Comparison of ENCODE assay signal across 25 cellular contexts in the genomic region with DNA sequence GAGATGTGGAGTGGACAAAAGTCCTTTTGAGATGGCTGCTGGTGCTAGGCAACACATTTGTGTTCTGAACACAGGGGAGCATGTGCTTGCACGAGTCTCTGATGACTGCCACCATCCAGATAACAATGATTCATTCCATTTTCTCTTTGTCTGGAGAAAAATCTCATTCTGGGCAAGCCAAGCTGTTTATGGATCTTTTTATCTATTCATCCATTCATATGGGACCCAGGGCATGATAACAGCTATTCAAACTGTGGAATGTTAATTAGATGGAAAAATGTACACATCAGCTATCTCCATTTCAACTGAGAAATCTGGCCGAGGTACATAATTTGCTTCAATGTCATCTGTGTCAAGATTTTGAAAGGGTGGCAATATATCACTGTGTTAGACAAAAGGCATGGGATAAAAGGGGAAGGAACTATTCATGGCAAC.
DNase-seq lines count a peak whose midpoint lies in the region; FAIRE-seq and TF ChIP-seq lines count a peak whose summit lies in the region.
"Had no signal": no experiment of that assay in that cellular context is flagged by ENCODE, and none has a peak within 500 bp of the region (broad histone marks: within the 10 kb centered on the region; RNA-seq: fewer than 3 reads in every experiment).

No MANE protein-coding gene starts in this region.

- no peaks in the 10 kb centered on the region for H3K27me3 ChIP-seq in mammary epithelial cell (ENCODE audit: insufficient read depth, low read length)
- H3K27me3 ChIP-seq: body of pancreas, gastroesophageal sphincter, thyroid gland had no signal

- H3K9ac ChIP-seq in mammary epithelial cell (ENCODE audit: insufficient read depth, low read length), result no peak overlapping the region

- intact Hi-C loops in mammary epithelial cell (cut with micrococcal nuclease) (no loop called here), MCF 10A (cut with micrococcal nuclease) (no loop called here)

- H3K27me3 Mint-ChIP-seq in MCF 10A (ENCODE audit: insufficient read depth, unreplicated experiment), result no peaks in the 10 kb centered on the region
- H3K27me3 Mint-ChIP-seq: activated CD8-positive, alpha-beta T cell treated with anti-CD3 and anti-CD28 coated beads for 36 hours; stimulated activated naive B cell treated with anti-CD40 and anti-IgM and Interleukin-4, amounts not matched to agents 10 μg/mL and 1 μg/mL and 100 μg/mL, for 72 hours had no signal

- peaks cover 15% of the 10 kb centered on the region for H3K9me3 Mint-ChIP-seq in MCF 10A (ENCODE audit: unreplicated experiment)
- H3K9me3 Mint-ChIP-seq: activated CD8-positive, alpha-beta T cell treated with anti-CD3 and anti-CD28 coated beads for 36 hours; CD4-positive, alpha-beta T cell; T-helper 1 cell treated with Interleukin-12 subunit alpha and Interleukin-12 subunit beta and Interleukin-4 antibody, amounts not matched to agents 30 μg/mL and 1 μg/mL, for 36 hours had no signal

- no peak overlapping the region for H3K27ac Mint-ChIP-seq in MCF 10A (ENCODE audit: low read depth, unreplicated experiment)
- H3K27ac Mint-ChIP-seq: activated CD8-positive, alpha-beta T cell treated with anti-CD3 and anti-CD28 coated beads for 36 hours; activated naive CD4-positive, alpha-beta T cell treated with anti-CD3 and anti-CD28 coated beads, Interleukin-2, amount 50 U/mL, for 72 hours; CD4-positive, alpha-beta T cell; stimulated activated naive B cell treated with anti-CD40 and anti-IgM and Interleukin-4, amounts not matched to agents 10 μg/mL and 1 μg/mL and 100 μg/mL, for 72 hours; T-helper 1 cell treated with Interleukin-12 subunit alpha and Interleukin-12 subunit beta and Interleukin-4 antibody, amounts not matched to agents 30 μg/mL and 1 μg/mL, for 36 hours had no signal

- H3K79me2 ChIP-seq in mammary epithelial cell (ENCODE audit: insufficient read depth, low read length), result no peaks in the 10 kb centered on the region

- H3K27ac ChIP-seq in mammary epithelial cell (ENCODE audit: insufficient read depth, low read depth, low read length) (no peak overlapping the region), RWPE1 (no peak overlapping the region)
- H3K27ac ChIP-seq: body of pancreas, gastroesophageal sphincter, thyroid gland, WERI-Rb-1 had no signal

- H3K4me3 ChIP-seq in mammary epithelial cell (replicated peaks in 1 of 3; ENCODE audit: insufficient read depth in 1 of 3, low read depth in 2 of 3, low read length in 3 of 3), result no peak overlapping the region
- no peak overlapping the region for H3K4me3 ChIP-seq in fibroblast of the aortic adventitia (ENCODE audit: low read depth, low read length)
- H3K4me3 ChIP-seq: body of pancreas, gastroesophageal sphincter, thyroid gland had no signal

- no TSS peak for BruUV-seq in mammary epithelial cell (replicated peaks; lab: Mats Ljungman, UMichigan)
- no TSS peak for BruUV-seq in MCF 10A (replicated peaks; lab: Mats Ljungman, UMichigan)

- POLR2A ChIA-PET in MCF 10A (lab: Yijun Ruan, JAX), result no interaction called here
- POLR2A ChIA-PET in RWPE1 (lab: Yijun Ruan, JAX; ENCODE audit: low non-redundant PET), result no interaction called here

- H2AFZ ChIP-seq in mammary epithelial cell (ENCODE audit: low read depth, low read length), result no peak overlapping the region

- H3K4me1 ChIP-seq in mammary epithelial cell (ENCODE audit: insufficient read depth, low read length), result no peaks in the 10 kb centered on the region
- H3K4me1 ChIP-seq: body of pancreas, thyroid gland had no signal

- no peaks in the 10 kb centered on the region for H4K20me1 ChIP-seq in mammary epithelial cell (ENCODE audit: insufficient read depth, low read length)

- H3K4me1 Mint-ChIP-seq in MCF 10A (ENCODE audit: insufficient read depth, unreplicated experiment), result no peaks in the 10 kb centered on the region

- H3K36me3 ChIP-seq in mammary epithelial cell (ENCODE audit: insufficient read depth, low read length), result no peaks in the 10 kb centered on the region
- H3K36me3 ChIP-seq: gastroesophageal sphincter, thyroid gland, WERI-Rb-1 had no signal

- no peak for FAIRE-seq in GM12892 (lab: Jason Lieb, UNC)
- FAIRE-seq: H1 had no signal

- H3K9me3 ChIP-seq in mammary epithelial cell (replicated peaks; ENCODE audit: insufficient read depth, low read length), result no peaks in the 10 kb centered on the region
- H3K9me3 ChIP-seq: body of pancreas, gastroesophageal sphincter, thyroid gland had no signal

- no peak overlapping the region for H3K4me3 Mint-ChIP-seq in MCF 10A (ENCODE audit: unreplicated experiment)
- H3K4me3 Mint-ChIP-seq: activated CD8-positive, alpha-beta T cell treated with anti-CD3 and anti-CD28 coated beads for 36 hours; CD4-positive, alpha-beta T cell; stimulated activated naive B cell treated with anti-CD40 and anti-IgM and Interleukin-4, amounts not matched to agents 10 μg/mL and 1 μg/mL and 100 μg/mL, for 72 hours; T-helper 1 cell treated with Interleukin-12 subunit alpha and Interleukin-12 subunit beta and Interleukin-4 antibody, amounts not matched to agents 30 μg/mL and 1 μg/mL, for 36 hours had no signal

- no peaks in the 10 kb centered on the region for H3K36me3 Mint-ChIP-seq in MCF 10A (ENCODE audit: insufficient read depth, unreplicated experiment)
- H3K36me3 Mint-ChIP-seq: activated naive CD4-positive, alpha-beta T cell treated with anti-CD3 and anti-CD28 coated beads, Interleukin-2, amount 50 U/mL, for 72 hours had no signal

- TF ChIP-seq CTCF in mammary epithelial cell (conservative IDR thresholded peaks at IDR 0.05 in 1 of 2, IDR thresholded peaks at IDR 0.05 in 1 of 2; ENCODE audit: extremely low read depth in 1 of 2, insufficient read depth in 1 of 2, low read depth in 1 of 2, low read length in 2 of 2) (no peak), MCF 10A (IDR thresholded peaks at IDR 0.05; ENCODE audit: unreplicated experiment) (no peak), fibroblast of the aortic adventitia (IDR thresholded peaks at IDR 0.05; ENCODE audit: insufficient read depth, low read length) (no peak), RWPE1 (conservative IDR thresholded peaks at IDR 0.05; ENCODE audit: low read depth) (no peak)

- no peak overlapping the region for H3K4me2 ChIP-seq in mammary epithelial cell (ENCODE audit: insufficient read depth, low read depth, low read length)

- dilution Hi-C loops in mammary epithelial cell (cut with HindIII; ENCODE audit: low sequenced_read_pairs), result no loop called here

- WGBS in mammary epithelial cell (ENCODE audit: low coverage, missing lambda C conversion rate), result 0% methylated on average over 2 of the region's 2 CpGs

- in situ Hi-C loops in mammary epithelial cell (cut with MboI; ENCODE audit: low sequenced_read_pairs in 2 of 2), result no loop called here

- peak; percentile 11 for DNase-seq in mammary epithelial cell
- DNase-seq in MCF 10A (ENCODE audit: unreplicated experiment), result no peak
- DNase-seq in NCI-H69 (lab: John Stamatoyannopoulos, UW), result peak; percentile 65
- peak; percentile 66 for DNase-seq in fibroblast of the aortic adventitia (ENCODE audit: low read depth)
- DNase-seq in superior temporal gyrus (ENCODE audit: extremely low spot score), result peak; percentile 77
- no peak for DNase-seq in RWPE1 (ENCODE audit: low spot score)
- no peak for DNase-seq in GM12892 (ENCODE audit: insufficient read length)
- no peak for DNase-seq in cerebellum (ENCODE audit: low spot score)
- DNase-seq: activated CD8-positive, alpha-beta T cell treated with anti-CD3 and anti-CD28 coated beads for 36 hours; activated T-cell treated with anti-CD3 and anti-CD28 coated beads, Interleukin-2, amount 50 U/mL, for 48 hours; CD4-positive, alpha-beta T cell; dermis blood vessel endothelial cell; IMR-90; left colon; NCI-H2171; retina; SHP77 treated with DMSO at 0.1 percent for 48 hours; stimulated activated naive B cell treated with anti-CD40 and anti-IgM and Interleukin-4, amounts not matched to agents 10 μg/mL and 1 μg/mL and 100 μg/mL, for 72 hours; thyroid gland; WERI-Rb-1 had no signal

- no peak for TF ChIP-seq POLR2A in GM12892 (IDR thresholded peaks at IDR 0.05; ENCODE audit: low read depth, low read length)

- CTCF ChIA-PET in mammary epithelial cell (lab: Charles Lee; ENCODE audit: low non-redundant PET), result no interaction called here
- CTCF ChIA-PET in MCF 10A (lab: Yijun Ruan, JAX), result interaction anchor here (0.8 kb wide), 1 partner anchor 23 kb away, joined by 3 read pairs; no protein-coding TSS in a partner anchor
- CTCF ChIA-PET in RWPE1 (lab: Yijun Ruan, JAX), result no interaction called here

Comparison
In these comparisons a context has a peak if more than half of its experiments do, and no peak if none do; other contexts are left out.
1. DNase-seq: peak in mammary epithelial cell (single experiment), NCI-H69 (single experiment), fibroblast of the aortic adventitia (single experiment) and superior temporal gyrus (single experiment); none in MCF 10A (single experiment), RWPE1 (single experiment), GM12892 (single experiment) and cerebellum (single experiment).